Comparison of ENCODE assay signal across 19 cellular contexts in genomic region chr12:124131671-124132058, GRCh38.
"Had no signal": no experiment of that assay in that cellular context is flagged by ENCODE, and none has a peak within 500 bp of the region (broad histone marks: within the 10 kb centered on the region; RNA-seq: fewer than 3 reads in every experiment).

No MANE protein-coding gene starts in this region.

- DNase-seq: activated CD4-positive, alpha-beta T cell treated with anti-CD3 and anti-CD28 coated beads, Interleukin-2, amount 10 ng/mL, durations not matched to agents 7 days and 5 days; activated CD4-positive, CD25-positive, alpha-beta regulatory T cell; activated CD8-positive, alpha-beta memory T cell treated with anti-CD3 and anti-CD28 coated beads for 24 hours; activated naive CD4-positive, alpha-beta T cell treated with Interleukin-2 at 50 U/mL for 16 hours; caudate nucleus; colonic mucosa; effector CD4-positive, alpha-beta T cell; heart right ventricle; lower lobe of right lung; naive thymus-derived CD8-positive, alpha-beta T cell; occipital lobe; sigmoid colon; stimulated activated CD4-positive, alpha-beta T cell treated with anti-CD3 and anti-CD28 coated beads, Interleukin-2, amount 100 ng/mL, for 24 hours; stimulated activated naive CD8-positive, alpha-beta T cell treated with anti-CD3 and anti-CD28 coated beads, Interleukin-15, Interleukin-2, amounts not matched to agents 100 U/mL and 50 U/mL, for 24 hours; upper lobe of right lung had no signal

- H3K27me3 ChIP-seq: colonic mucosa, sigmoid colon, suprapubic skin, upper lobe of right lung had no signal

- H3K27ac Mint-ChIP-seq: activated CD4-positive, alpha-beta T cell treated with anti-CD3 and anti-CD28 coated beads, Interleukin-2, amount 10 ng/mL, durations not matched to agents 7 days and 5 days; naive thymus-derived CD8-positive, alpha-beta T cell; T-helper 1 cell treated with Interleukin-12 subunit alpha and Interleukin-12 subunit beta and Interleukin-4 antibody, amounts not matched to agents 30 μg/mL and 1 μg/mL, for 36 hours had no signal

- H3K27ac ChIP-seq: colonic mucosa, heart right ventricle, lower lobe of right lung, sigmoid colon, suprapubic skin, upper lobe of right lung had no signal

- H3K9me3 Mint-ChIP-seq: activated CD4-positive, alpha-beta T cell treated with anti-CD3 and anti-CD28 coated beads, Interleukin-2, amount 10 ng/mL, durations not matched to agents 7 days and 5 days had no signal

- H3K4me1 Mint-ChIP-seq: activated CD4-positive, alpha-beta T cell treated with anti-CD3 and anti-CD28 coated beads, Interleukin-2, amount 10 ng/mL, durations not matched to agents 7 days and 5 days; naive thymus-derived CD8-positive, alpha-beta T cell had no signal

- H3K4me3 Mint-ChIP-seq: activated CD4-positive, alpha-beta T cell treated with anti-CD3 and anti-CD28 coated beads, Interleukin-2, amount 10 ng/mL, durations not matched to agents 7 days and 5 days; naive thymus-derived CD8-positive, alpha-beta T cell; T-helper 1 cell treated with Interleukin-12 subunit alpha and Interleukin-12 subunit beta and Interleukin-4 antibody, amounts not matched to agents 30 μg/mL and 1 μg/mL, for 36 hours had no signal

- H3K36me3 ChIP-seq: colonic mucosa, heart right ventricle, lower lobe of right lung, sigmoid colon, suprapubic skin, upper lobe of right lung had no signal

- H3K9me3 ChIP-seq: colonic mucosa, heart right ventricle, lower lobe of right lung, mucosa of descending colon, sigmoid colon, suprapubic skin, upper lobe of right lung had no signal

- H3K4me1 ChIP-seq: colonic mucosa, heart right ventricle, lower lobe of right lung, sigmoid colon, suprapubic skin, upper lobe of right lung had no signal

- H3K4me3 ChIP-seq: colonic mucosa, heart right ventricle, lower lobe of right lung, mucosa of descending colon, sigmoid colon, suprapubic skin, upper lobe of right lung had no signal

- FAIRE-seq: frontal cortex had no signal

- ATAC-seq: heart right ventricle; lower lobe of right lung; naive thymus-derived CD8-positive, alpha-beta T cell; stimulated activated naive CD8-positive, alpha-beta T cell treated with anti-CD3 and anti-CD28 coated beads, Interleukin-15, Interleukin-2, amounts not matched to agents 100 U/mL and 50 U/mL, for 24 hours; upper lobe of right lung had no signal

- H3K27me3 Mint-ChIP-seq: activated CD4-positive, alpha-beta T cell treated with anti-CD3 and anti-CD28 coated beads, Interleukin-2, amount 10 ng/mL, durations not matched to agents 7 days and 5 days had no signal
